17 cellular contexts compared by ENCODE assay signal in genomic region chr1:64357376-64357775, GRCh38.
DNase-seq lines count a peak whose midpoint lies in the region; TF ChIP-seq lines count a peak whose summit lies in the region.
"Had no signal": no experiment of that assay in that cellular context is flagged by ENCODE, and none has a peak within 500 bp of the region (broad histone marks: within the 10 kb centered on the region; RNA-seq: fewer than 3 reads in every experiment).

No MANE protein-coding gene starts in this region.

- no peaks in the 10 kb centered on the region for H3K36me3 ChIP-seq in HUES48 (ENCODE audit: control insufficient read depth, insufficient read depth, low read length)
- no peaks in the 10 kb centered on the region for H3K36me3 ChIP-seq in esophagus muscularis mucosa
- H3K36me3 ChIP-seq in brain microvascular endothelial cell (replicated peaks) = no peaks in the 10 kb centered on the region

- H3K9me3 ChIP-seq in HUES48 (ENCODE audit: control insufficient read depth, insufficient read depth, low read length) (no peaks in the 10 kb centered on the region), esophagus muscularis mucosa (no peaks in the 10 kb centered on the region)
- H3K9me3 ChIP-seq: A549 had no signal

- no peak for TF ChIP-seq POLR2A in esophagus muscularis mucosa (IDR thresholded peaks at IDR 0.05; ENCODE audit: low read depth)

- H3K27me3 ChIP-seq in HUES48 (ENCODE audit: control insufficient read depth, insufficient read depth, low read length) (peaks cover 14% of the 10 kb centered on the region), esophagus muscularis mucosa (no peaks in the 10 kb centered on the region), brain microvascular endothelial cell (replicated peaks) (no peaks in the 10 kb centered on the region)

- TF ChIP-seq EP300 in esophagus muscularis mucosa (IDR thresholded peaks at IDR 0.05) = no peak

- H3K9ac ChIP-seq in HUES48 (ENCODE audit: low read depth, low read length) = no peak overlapping the region

- intact Hi-C loops in esophagus muscularis mucosa (cut with DNase I) = no loop called here

- peaks cover 31% of the 10 kb centered on the region for H3K4me1 ChIP-seq in HUES48 (ENCODE audit: control insufficient read depth, insufficient read depth, low read length)
- H3K4me1 ChIP-seq in esophagus muscularis mucosa = peaks cover 0 to 13% (median 7%) of the 10 kb centered on the region in 4 donors
- H3K4me1 ChIP-seq: A549 had no signal

- WGBS in esophagus muscularis mucosa = 26% methylated on average over 4 of the region's 6 CpGs

- peak overlapping the region; percentile 51 for H3K4me3 ChIP-seq in HUES48 (ENCODE audit: low read depth, low read length)
- no peak overlapping the region for H3K4me3 ChIP-seq in esophagus muscularis mucosa
- H3K4me3 ChIP-seq in brain microvascular endothelial cell (ENCODE audit: low read depth, low read length) = no peak overlapping the region
- H3K4me3 ChIP-seq: A549 had no signal

- in situ Hi-C loops in brain microvascular endothelial cell (cut with HindIII; ENCODE audit: low pct_ligation_motif_present, low sequenced_read_pairs) = no loop called here

- TF ChIP-seq CTCF in esophagus muscularis mucosa (IDR thresholded peaks at IDR 0.05) (no peak), brain microvascular endothelial cell (IDR thresholded peaks at IDR 0.05; ENCODE audit: low read depth, low read length, missing control alignments) (no peak)

- DNase-seq in ELF-1 (ENCODE audit: low read depth, low spot score) (peak; percentile 57), esophagus muscularis mucosa (ENCODE audit: extremely low spot score) (peak; percentile 85), left kidney (ENCODE audit: low read depth, low spot score) (peak; percentile 9), NCI-H1105 (lab: John Stamatoyannopoulos, UW) (no peak), brain microvascular endothelial cell (no peak), kidney glomerular epithelial cell (lab: John Stamatoyannopoulos, UW) (no peak)
- DNase-seq: C1 segment of cervical spinal cord; DMS 273 treated with DMSO at 0.1 percent for 48 hours; NCI-H1105 treated with DMSO at 0.1 percent for 48 hours; NCI-H187; NCI-H226; NCI-H526 treated with DMSO at 0.1 percent for 48 hours; NK-92 treated with Interleukin-12 subunit alpha and Interleukin-12 subunit beta, amount 100 ng/mL, for 24 hours; OCI-M1; SHP77 treated with DMSO at 0.1 percent for 48 hours had no signal

- H3K27ac ChIP-seq in HUES48 (ENCODE audit: low read depth, low read length) (peak overlapping the region; percentile 79), esophagus muscularis mucosa (replicated peaks in 1 of 4) (no peak overlapping the region), brain microvascular endothelial cell (no peak overlapping the region)
- H3K27ac ChIP-seq: A549 had no signal

Comparison
In these comparisons a context has a peak if more than half of its experiments do, and no peak if none do; other contexts are left out.
1. DNase-seq: peak in ELF-1 (single experiment), esophagus muscularis mucosa (single experiment) and left kidney (single experiment); none in NCI-H1105 (single experiment), brain microvascular endothelial cell (single experiment) and kidney glomerular epithelial cell (single experiment).